ENCODE assay signal across 23 cellular contexts in genomic region chr16:13337482-13337881, GRCh38.
DNase-seq lines count a peak whose midpoint lies in the region; ATAC-seq, FAIRE-seq and TF ChIP-seq lines count a peak whose summit lies in the region.
"Had no signal": no experiment of that assay in that cellular context is flagged by ENCODE, and none has a peak within 500 bp of the region (broad histone marks: within the 10 kb centered on the region; RNA-seq: fewer than 3 reads in every experiment).

No MANE protein-coding gene starts in this region.

- ATAC-seq in GM12878 (no peak), GM18502 (IDR thresholded peaks at IDR 0.05; ENCODE audit: poor library complexity, unreplicated experiment) (no peak)
- ATAC-seq: A549; CD8-positive, alpha-beta T cell had no signal

- H3K27me3 Mint-ChIP-seq in neural progenitor cell (ENCODE audit: insufficient read depth, low read depth) = no peaks in the 10 kb centered on the region
- no peaks in the 10 kb centered on the region for H3K27me3 Mint-ChIP-seq in endodermal cell (ENCODE audit: insufficient read depth)
- H3K27me3 Mint-ChIP-seq: B cell had no signal

- H3K27ac ChIP-seq in GM12878 (ENCODE audit: control insufficient read depth, insufficient read depth) (no peak overlapping the region), neural progenitor cell (no peak overlapping the region), endodermal cell (ENCODE audit: low read depth, low read length) (no peak overlapping the region)
- H3K27ac ChIP-seq: 22Rv1; A549; BLaER1 treated with 17β-estradiol and CSF1 and Interleukin-3, amounts not matched to agents 10 nM and 100 nM; C4-2B had no signal

- SMC1A ChIA-PET in GM12878 (lab: Charles Lee; ENCODE audit: uncharacterized antibody, unreplicated experiment) = interaction anchor here (0.6 to 1.7 kb wide), 3 partner anchors 23 to 38 kb away, joined by 3 to 6 read pairs (median 3); no protein-coding TSS in a partner anchor

- TF ChIP-seq EP300 in GM12878 (IDR thresholded peaks at IDR 0.05; ENCODE audit: borderline replicate concordance in 1 of 2, control insufficient read depth in 1 of 2, low read depth in 2 of 2, low read length in 2 of 2) = no peak

- CTCF ChIA-PET in GM12878 (lab: Yijun Ruan, JAX) = interaction anchor here (0.9 kb wide), 1 partner anchor 20 kb away, joined by 3 read pairs; no protein-coding TSS in a partner anchor

- FAIRE-seq in GM12878 (lab: Jason Lieb, UNC) = no peak
- FAIRE-seq: A549, D721Med, G401.6, GM12891, GM19239 had no signal

- H3K9ac ChIP-seq in GM12878 (ENCODE audit: control insufficient read depth, insufficient read depth, low read length) (no peak overlapping the region), neural progenitor cell (no peak overlapping the region), endodermal cell (ENCODE audit: extremely low read depth, low read length, poor library complexity, severe bottlenecking) (no peak overlapping the region)
- H3K9ac ChIP-seq: BLaER1 treated with 17β-estradiol and CSF1 and Interleukin-3, amounts not matched to agents 10 nM and 100 nM had no signal

- H3K27me3 ChIP-seq in GM12878 (replicated peaks in 1 of 2; ENCODE audit: control insufficient read depth in 2 of 2, insufficient read depth in 2 of 2, low read length in 1 of 2) (no peaks in the 10 kb centered on the region), neural progenitor cell (no peaks in the 10 kb centered on the region), endodermal cell (ENCODE audit: control insufficient read depth, insufficient read depth, low read length, poor library complexity, severe bottlenecking) (no peaks in the 10 kb centered on the region)
- H3K27me3 ChIP-seq: BLaER1 treated with 17β-estradiol and CSF1 and Interleukin-3, amounts not matched to agents 10 nM and 100 nM had no signal

- no peaks in the 10 kb centered on the region for H3F3A ChIP-seq in neural progenitor cell (ENCODE audit: low read depth)

- no peak overlapping the region for H3K4me2 ChIP-seq in GM12878 (ENCODE audit: control insufficient read depth, insufficient read depth)
- no peak overlapping the region for H3K4me2 ChIP-seq in neural progenitor cell
- H3K4me2 ChIP-seq: A549; BLaER1 treated with 17β-estradiol and CSF1 and Interleukin-3, amounts not matched to agents 10 nM and 100 nM had no signal

- TF ChIP-seq POLR2A in GM12878 (IDR thresholded peaks at IDR 0.05; ENCODE audit: low read depth, low read length) = no peak

- H2AFZ ChIP-seq in GM12878 (ENCODE audit: control insufficient read depth, low read depth, low read length) (no peak overlapping the region), neural progenitor cell (replicated peaks) (no peak overlapping the region)

- no peak overlapping the region for H3K4me3 Mint-ChIP-seq in neural progenitor cell
- no peak overlapping the region for H3K4me3 Mint-ChIP-seq in endodermal cell
- H3K4me3 Mint-ChIP-seq: B cell; CD4-positive, alpha-beta T cell; CD8-positive, alpha-beta T cell had no signal

- H3K79me2 ChIP-seq in GM12878 (ENCODE audit: control insufficient read depth, insufficient read depth, low read length) (no peaks in the 10 kb centered on the region), neural progenitor cell (ENCODE audit: low read depth) (no peaks in the 10 kb centered on the region)

- H3K4me1 ChIP-seq in GM12878 (ENCODE audit: control insufficient read depth, insufficient read depth, low read length) (peaks cover 5% of the 10 kb centered on the region), neural progenitor cell (no peaks in the 10 kb centered on the region), endodermal cell (ENCODE audit: control insufficient read depth, insufficient read depth, low read length) (peaks cover 8% of the 10 kb centered on the region)
- H3K4me1 ChIP-seq: A549; BLaER1 treated with 17β-estradiol and CSF1 and Interleukin-3, amounts not matched to agents 10 nM and 100 nM had no signal

- TF ChIP-seq CTCF in GM12865 (IDR thresholded peaks at IDR 0.05; ENCODE audit: insufficient read depth, low read depth, low read length, missing control alignments) (no peak), GM12878 (IDR thresholded peaks at IDR 0.05 in 2 of 3, conservative IDR thresholded peaks at IDR 0.05 in 1 of 3; ENCODE audit: control insufficient read depth in 2 of 3, extremely low read depth in 1 of 3, insufficient read depth in 1 of 3, low read depth in 3 of 3, low read length in 3 of 3) (no peak), neural progenitor cell (IDR thresholded peaks at IDR 0.05) (no peak), endodermal cell (conservative IDR thresholded peaks at IDR 0.05) (no peak)

- H3K4me3 ChIP-seq in GM12865 (ENCODE audit: low read depth, low read length) = no peak overlapping the region
- no peak overlapping the region for H3K4me3 ChIP-seq in GM12878
- no peak overlapping the region for H3K4me3 ChIP-seq in neural progenitor cell
- no peak overlapping the region for H3K4me3 ChIP-seq in endodermal cell (ENCODE audit: low read length)
- H3K4me3 ChIP-seq: A549; BLaER1 treated with 17β-estradiol and CSF1 and Interleukin-3, amounts not matched to agents 10 nM and 100 nM had no signal

- H3K36me3 Mint-ChIP-seq in neural progenitor cell (peaks cover 2% of the 10 kb centered on the region), endodermal cell (ENCODE audit: low read depth) (peaks cover 3% of the 10 kb centered on the region)
- H3K36me3 Mint-ChIP-seq: CD8-positive, alpha-beta T cell had no signal

- H3K4me1 Mint-ChIP-seq in neural progenitor cell = peaks cover 14% of the 10 kb centered on the region
- peaks cover 20% of the 10 kb centered on the region for H3K4me1 Mint-ChIP-seq in endodermal cell
- H3K4me1 Mint-ChIP-seq: B cell had no signal

- H3K9me3 ChIP-seq in GM12878 (replicated peaks; ENCODE audit: control insufficient read depth, insufficient read depth, low read length) = peaks cover 2% of the 10 kb centered on the region
- H3K9me3 ChIP-seq in neural progenitor cell (ENCODE audit: low read depth) = no peaks in the 10 kb centered on the region
- H3K9me3 ChIP-seq in endodermal cell (ENCODE audit: control insufficient read depth, low read length) = peaks cover 15% of the 10 kb centered on the region
- H3K9me3 ChIP-seq: A549, Caco-2 had no signal

- DNase-seq in NCI-H82 (lab: John Stamatoyannopoulos, UW) = peak; percentile 25
- DNase-seq in NCI-H82 treated with DMSO at 0.1 percent for 48 hours (lab: John Stamatoyannopoulos, UW; ENCODE audit: unreplicated experiment) = no peak
- peak; percentile 36 for DNase-seq in GM12865 (ENCODE audit: low read depth)
- no peak for DNase-seq in GM12878 (ENCODE audit: low read depth, low spot score)
- DNase-seq in neural progenitor cell (ENCODE audit: low spot score) = no peak
- no peak for DNase-seq in endodermal cell
- DNase-seq: AML-193; Caco-2; Calu3; CD4-positive, alpha-beta T cell; CD8-positive, alpha-beta T cell; DMS79 treated with DMSO at 0.1 percent for 48 hours; GF-D8 had no signal

- in situ Hi-C loops in GM12878 (cut with MboI) = no loop called here

- POLR2A ChIA-PET in GM12878 (lab: Charles Lee) = interaction anchor here (0.6 kb wide), 1 partner anchor 59 kb away, joined by 3 read pairs; no protein-coding TSS in a partner anchor

- RAD21 ChIA-PET in GM12878 (lab: Charles Lee; ENCODE audit: unreplicated experiment) = interaction anchor here (1.5 kb wide), 1 partner anchor 99 kb away, joined by 3 read pairs; no protein-coding TSS in a partner anchor

- BruUV-seq in GM12878 (replicated peaks; lab: Mats Ljungman, UMichigan) = TSS peak; percentile 76

- intact Hi-C loops in GM12878 (cut with micrococcal nuclease; ENCODE audit: unreplicated experiment) = no loop called here

- TF ChIP-seq RAD21 in GM12878 (IDR thresholded peaks at IDR 0.05; ENCODE audit: insufficient read depth, low read depth, low read length) = peak; percentile 27; the same call in 1 of the 2 replicates

- H3K36me3 ChIP-seq in GM12878 (ENCODE audit: control insufficient read depth in 2 of 2, insufficient read depth in 2 of 2, low read length in 1 of 2) = no peaks in the 10 kb centered on the region
- no peaks in the 10 kb centered on the region for H3K36me3 ChIP-seq in neural progenitor cell
- H3K36me3 ChIP-seq in endodermal cell (ENCODE audit: control insufficient read depth, insufficient read depth, low read length) = no peaks in the 10 kb centered on the region
- H3K36me3 ChIP-seq: BLaER1 treated with 17β-estradiol and CSF1 and Interleukin-3, amounts not matched to agents 10 nM and 100 nM had no signal

- H3K9me3 Mint-ChIP-seq in neural progenitor cell (peaks cover 7% of the 10 kb centered on the region), endodermal cell (peaks cover 7% of the 10 kb centered on the region)
- H3K9me3 Mint-ChIP-seq: CD8-positive, alpha-beta T cell had no signal

- H3K27ac Mint-ChIP-seq in neural progenitor cell (peak overlapping the region; percentile 29), endodermal cell (no peak overlapping the region)
- H3K27ac Mint-ChIP-seq: B cell; CD4-positive, alpha-beta T cell; CD8-positive, alpha-beta T cell had no signal

- no peaks in the 10 kb centered on the region for H4K20me1 ChIP-seq in GM12878 (ENCODE audit: control insufficient read depth, insufficient read depth)
- no peaks in the 10 kb centered on the region for H4K20me1 ChIP-seq in neural progenitor cell (ENCODE audit: low read depth)
- H4K20me1 ChIP-seq: BLaER1 treated with 17β-estradiol and CSF1 and Interleukin-3, amounts not matched to agents 10 nM and 100 nM had no signal

TF ChIP-seq in GM12878, 131 proteins besides CTCF, POLR2A, EP300 and RAD21:
- no peak for TF ChIP-seq RAD51 (IDR thresholded peaks at IDR 0.05)
- TF ChIP-seq, protein P1, sequence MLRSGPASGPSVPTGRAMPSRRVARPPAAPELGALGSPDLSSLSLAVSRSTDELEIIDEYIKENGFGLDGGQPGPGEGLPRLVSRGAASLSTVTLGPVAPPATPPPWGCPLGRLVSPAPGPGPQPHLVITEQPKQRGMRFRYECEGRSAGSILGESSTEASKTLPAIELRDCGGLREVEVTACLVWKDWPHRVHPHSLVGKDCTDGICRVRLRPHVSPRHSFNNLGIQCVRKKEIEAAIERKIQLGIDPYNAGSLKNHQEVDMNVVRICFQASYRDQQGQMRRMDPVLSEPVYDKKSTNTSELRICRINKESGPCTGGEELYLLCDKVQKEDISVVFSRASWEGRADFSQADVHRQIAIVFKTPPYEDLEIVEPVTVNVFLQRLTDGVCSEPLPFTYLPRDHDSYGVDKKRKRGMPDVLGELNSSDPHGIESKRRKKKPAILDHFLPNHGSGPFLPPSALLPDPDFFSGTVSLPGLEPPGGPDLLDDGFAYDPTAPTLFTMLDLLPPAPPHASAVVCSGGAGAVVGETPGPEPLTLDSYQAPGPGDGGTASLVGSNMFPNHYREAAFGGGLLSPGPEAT (IDR thresholded peaks at IDR 0.05; ENCODE audit: low read depth) = no peak
- peak; percentile 65 for TF ChIP-seq RUNX3 (IDR thresholded peaks at IDR 0.05; ENCODE audit: low read length)
- 0 out of 2 replicates have a peak, but pooled peaks have one; percentile 13 for TF ChIP-seq JUNB (IDR thresholded peaks at IDR 0.05)
- 0 out of 2 replicates have a peak, but pooled peaks have one; percentile 8 for TF ChIP-seq FOXM1 (IDR thresholded peaks at IDR 0.05; ENCODE audit: low read depth, low read length)
- peak; percentile 92 for TF ChIP-seq TCF7 (IDR thresholded peaks at IDR 0.05; ENCODE audit: borderline replicate concordance)
- no peak for TF ChIP-seq RB1 (IDR thresholded peaks at IDR 0.05; ENCODE audit: borderline replicate concordance)
- TF ChIP-seq EED (IDR thresholded peaks at IDR 0.05; ENCODE audit: low read depth) = 0 out of 2 replicates have a peak, but pooled peaks have one; percentile 21

Comparison
In these comparisons a context has a peak if more than half of its experiments do, and no peak if none do; other contexts are left out.
1. DNase-seq: peak in NCI-H82 (single experiment) and GM12865 (single experiment); none in NCI-H82 treated with DMSO at 0.1 percent for 48 hours (single experiment), GM12878 (single experiment), neural progenitor cell (single experiment) and endodermal cell (single experiment).